Comparison of ENCODE assay signal across 29 cellular contexts in genomic region chr11:95378789-95379188, GRCh38.
"Had no signal": no experiment of that assay in that cellular context is flagged by ENCODE, and none has a peak within 500 bp of the region (broad histone marks: within the 10 kb centered on the region; RNA-seq: fewer than 3 reads in every experiment).

No MANE protein-coding gene starts in this region.

- H3K27ac ChIP-seq: SK-N-MC had no signal

- H3K27me3 Mint-ChIP-seq: activated CD4-positive, alpha-beta memory T cell treated with anti-CD3 and anti-CD28 coated beads for 36 hours; activated naive CD8-positive, alpha-beta T cell; brain had no signal

- H3K27ac Mint-ChIP-seq: activated CD4-positive, alpha-beta memory T cell treated with anti-CD3 and anti-CD28 coated beads for 36 hours; activated CD4-positive, alpha-beta T cell treated with anti-CD3 and anti-CD28 coated beads, Interleukin-2, amount 10 ng/mL, durations not matched to agents 7 days and 5 days; activated naive CD4-positive, alpha-beta T cell treated with anti-CD3 and anti-CD28 coated beads for 36 hours; activated naive CD8-positive, alpha-beta T cell; activated T-helper 17 cell treated with anti-CD3 and anti-CD28 coated beads, Interleukin-2, amount 50 U/mL, for 72 hours; brain; T-cell had no signal

- H3K4me3 Mint-ChIP-seq: activated CD4-positive, alpha-beta memory T cell treated with anti-CD3 and anti-CD28 coated beads for 36 hours; activated CD4-positive, alpha-beta T cell treated with anti-CD3 and anti-CD28 coated beads, Interleukin-2, amount 10 ng/mL, durations not matched to agents 7 days and 5 days; activated naive CD4-positive, alpha-beta T cell treated with anti-CD3 and anti-CD28 coated beads for 36 hours; activated naive CD8-positive, alpha-beta T cell; activated T-helper 17 cell treated with anti-CD3 and anti-CD28 coated beads, Interleukin-2, amount 50 U/mL, for 72 hours; brain; central memory CD8-positive, alpha-beta T cell; T-cell had no signal

- ATAC-seq: activated T-helper 17 cell treated with anti-CD3 and anti-CD28 coated beads, Interleukin-2, amount 50 U/mL, for 72 hours; Panc1; Right ventricle myocardium inferior; T-cell had no signal

- H3K4me1 Mint-ChIP-seq: activated T-helper 17 cell treated with anti-CD3 and anti-CD28 coated beads, Interleukin-2, amount 50 U/mL, for 72 hours; central memory CD8-positive, alpha-beta T cell had no signal

- H3K9me3 Mint-ChIP-seq: activated CD4-positive, alpha-beta memory T cell treated with anti-CD3 and anti-CD28 coated beads for 36 hours; activated naive CD4-positive, alpha-beta T cell treated with anti-CD3 and anti-CD28 coated beads for 36 hours; activated T-helper 17 cell treated with anti-CD3 and anti-CD28 coated beads, Interleukin-2, amount 50 U/mL, for 72 hours; central memory CD8-positive, alpha-beta T cell had no signal

- H3K36me3 Mint-ChIP-seq: activated CD4-positive, alpha-beta memory T cell treated with anti-CD3 and anti-CD28 coated beads for 36 hours; activated naive CD8-positive, alpha-beta T cell; brain; T-cell had no signal

- FAIRE-seq: TTC549 had no signal

- DNase-seq: activated CD4-positive, alpha-beta memory T cell treated with anti-CD3 and anti-CD28 coated beads for 36 hours; activated CD4-positive, alpha-beta T cell treated with anti-CD3 and anti-CD28 coated beads, Interleukin-2, amount 10 ng/mL, durations not matched to agents 7 days and 5 days; activated CD4-positive, CD25-positive, alpha-beta regulatory T cell; activated gamma-delta T cell; activated naive CD4-positive, alpha-beta T cell treated with anti-CD3 and anti-CD28 coated beads for 36 hours; activated T-cell treated with anti-CD3 and anti-CD28 coated beads for 4 hours; activated T-cell treated with anti-CD3 and anti-CD28 coated beads, Interleukin-2, amount 50 U/mL, for 48 hours; amygdala; Karpas-422; NCI-H1105 treated with DMSO at 0.1 percent for 48 hours; NCI-H1436 treated with DMSO at 0.1 percent for 48 hours; NCI-H187 treated with DMSO at 0.1 percent for 48 hours; NCI-H2081 treated with DMSO at 0.1 percent for 48 hours; NCI-H446 treated with DMSO at 0.1 percent for 48 hours; NCI-H524 treated with DMSO at 0.1 percent for 48 hours; NK-92 treated with Interleukin-12 subunit alpha and Interleukin-12 subunit beta, amount 100 ng/mL, for 24 hours; OCI-M1; RPMI8226; T-cell; T-helper 2 cell; T1000 had no signal

- H3K4me3 ChIP-seq: SK-N-MC had no signal
